Comparison of ENCODE assay signal across 30 cellular contexts in the genomic region with DNA sequence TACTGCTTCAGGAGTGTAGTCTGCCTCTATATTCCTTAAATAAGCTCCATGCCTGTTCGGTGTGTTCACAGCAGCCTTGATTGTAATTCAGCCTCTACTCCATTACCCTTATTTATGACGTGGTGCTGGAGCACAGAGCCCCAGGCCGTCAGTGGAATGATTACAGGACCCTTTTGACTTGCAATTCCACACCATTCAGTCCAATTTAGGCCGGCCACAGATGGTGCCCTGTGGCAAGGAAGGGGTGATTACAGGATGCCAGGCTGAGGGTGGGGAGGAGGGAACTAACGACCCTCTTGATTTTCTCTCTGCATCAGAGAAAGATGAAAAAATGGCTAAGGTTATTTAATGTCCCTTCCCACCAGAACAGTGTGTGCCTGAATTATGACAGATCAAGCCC.
"Had no signal": no experiment of that assay in that cellular context is flagged by ENCODE, and none has a peak within 500 bp of the region (broad histone marks: within the 10 kb centered on the region; RNA-seq: fewer than 3 reads in every experiment).

No MANE protein-coding gene starts in this region.

- H3K4me1 ChIP-seq: ascending aorta, breast epithelium had no signal

- H2AFZ ChIP-seq: PC-9 had no signal

- H3K4me1 Mint-ChIP-seq: activated CD4-positive, alpha-beta T cell treated with anti-CD3 and anti-CD28 coated beads for 36 hours; activated CD4-positive, alpha-beta T cell treated with anti-CD3 and anti-CD28 coated beads, Interleukin-2, amount 10 ng/mL, durations not matched to agents 7 days and 5 days; activated naive CD4-positive, alpha-beta T cell treated with anti-CD3 and anti-CD28 coated beads, Interleukin-2, amount 50 U/mL, for 24 hours; activated naive CD8-positive, alpha-beta T cell treated with anti-CD3 and anti-CD28 coated beads, Interleukin-2, amount 10 ng/mL, durations not matched to agents 7 days and 5 days had no signal

- DNase-seq: activated CD4-positive, alpha-beta T cell treated with anti-CD3 and anti-CD28 coated beads for 36 hours; activated CD4-positive, alpha-beta T cell treated with anti-CD3 and anti-CD28 coated beads, Interleukin-2, amount 10 ng/mL, durations not matched to agents 7 days and 5 days; activated CD4-positive, alpha-beta T cell treated with anti-CD3 and anti-CD28 coated beads, Interleukin-2, amount 50 U/mL, for 48 hours; activated CD8-positive, alpha-beta T cell treated with anti-CD3 and anti-CD28 coated beads, Interleukin-2, amount 10 ng/mL, durations not matched to agents 7 days and 5 days; activated gamma-delta T cell; activated naive CD4-positive, alpha-beta T cell treated with Interleukin-2 at 50 U/mL for 16 hours; activated naive CD8-positive, alpha-beta T cell treated with anti-CD3 and anti-CD28 coated beads, Interleukin-2, amount 10 ng/mL, durations not matched to agents 7 days and 5 days; activated T-cell treated with anti-CD3 and anti-CD28 coated beads, Interleukin-2, amount 50 U/mL, for 24 hours; amygdala; Karpas-422; KBM-7; NCI-H1105; NCI-H1436 treated with DMSO at 0.1 percent for 48 hours; NCI-H1694 treated with DMSO at 0.1 percent for 48 hours; NCI-H2029 treated with DMSO at 0.1 percent for 48 hours; NCI-H2107; NCI-H226; NCI-H524 treated with DMSO at 0.1 percent for 48 hours; NCI-H748 treated with DMSO at 0.1 percent for 48 hours; NK-92 treated with Interleukin-12 subunit alpha and Interleukin-12 subunit beta, amount 100 ng/mL, for 24 hours; PC-9; Right ventricle myocardium superior had no signal

- H3K4me2 ChIP-seq: PC-9 had no signal

- H3K27ac ChIP-seq: ascending aorta, breast epithelium, PC-9 had no signal

- H3K9me3 ChIP-seq: ascending aorta, breast epithelium had no signal

- ATAC-seq: activated CD4-positive, alpha-beta T cell treated with anti-CD3 and anti-CD28 coated beads for 36 hours; activated CD4-positive, CD25-positive, alpha-beta regulatory T cell treated with anti-CD3 and anti-CD28 coated beads, Interleukin-2, amount 50 U/mL, for 24 hours; activated CD8-positive, alpha-beta T cell treated with anti-CD3 and anti-CD28 coated beads, Interleukin-2, amount 10 ng/mL, durations not matched to agents 7 days and 5 days; WTC11 had no signal

- H3K36me3 Mint-ChIP-seq: activated naive CD4-positive, alpha-beta T cell treated with anti-CD3 and anti-CD28 coated beads, Interleukin-2, amount 50 U/mL, for 24 hours; activated naive CD8-positive, alpha-beta T cell treated with anti-CD3 and anti-CD28 coated beads, Interleukin-2, amount 10 ng/mL, durations not matched to agents 7 days and 5 days; WTC11 had no signal

- H3K4me3 Mint-ChIP-seq: activated CD4-positive, alpha-beta T cell treated with anti-CD3 and anti-CD28 coated beads for 36 hours; activated CD4-positive, alpha-beta T cell treated with anti-CD3 and anti-CD28 coated beads, Interleukin-2, amount 10 ng/mL, durations not matched to agents 7 days and 5 days; activated CD8-positive, alpha-beta T cell treated with anti-CD3 and anti-CD28 coated beads, Interleukin-2, amount 10 ng/mL, durations not matched to agents 7 days and 5 days; activated naive CD4-positive, alpha-beta T cell treated with anti-CD3 and anti-CD28 coated beads, Interleukin-2, amount 50 U/mL, for 24 hours; activated naive CD8-positive, alpha-beta T cell treated with anti-CD3 and anti-CD28 coated beads, Interleukin-2, amount 10 ng/mL, durations not matched to agents 7 days and 5 days; activated T-cell treated with anti-CD3 and anti-CD28 coated beads, Interleukin-2, amount 50 U/mL, for 24 hours; T-helper 1 cell treated with Interleukin-12 subunit alpha and Interleukin-12 subunit beta and Interleukin-4 antibody, amounts not matched to agents 30 μg/mL and 1 μg/mL, for 36 hours; T-helper 2 cell treated with Interferon-gamma antibody and Interleukin-4, amounts not matched to agents 5 μg/mL and 100 μg/mL, for 36 hours; WTC11 had no signal

- H3K27ac Mint-ChIP-seq: activated CD4-positive, alpha-beta T cell treated with anti-CD3 and anti-CD28 coated beads for 36 hours; activated CD4-positive, alpha-beta T cell treated with anti-CD3 and anti-CD28 coated beads, Interleukin-2, amount 10 ng/mL, durations not matched to agents 7 days and 5 days; activated CD8-positive, alpha-beta T cell treated with anti-CD3 and anti-CD28 coated beads, Interleukin-2, amount 10 ng/mL, durations not matched to agents 7 days and 5 days; activated naive CD4-positive, alpha-beta T cell treated with anti-CD3 and anti-CD28 coated beads, Interleukin-2, amount 50 U/mL, for 24 hours; activated naive CD8-positive, alpha-beta T cell treated with anti-CD3 and anti-CD28 coated beads, Interleukin-2, amount 10 ng/mL, durations not matched to agents 7 days and 5 days; activated T-cell treated with anti-CD3 and anti-CD28 coated beads, Interleukin-2, amount 50 U/mL, for 24 hours; activated T-helper 2 cell treated with anti-CD3 and anti-CD28 coated beads, Interferon-gamma antibody, Interleukin-2, Interleukin-4, amounts not matched to agents 10 μg/mL and 5 μg/mL and 100 μg/mL, durations not matched to agents 14 hours and 24 hours and 36 hours; T-helper 1 cell treated with Interleukin-12 subunit alpha and Interleukin-12 subunit beta and Interleukin-4 antibody, amounts not matched to agents 30 μg/mL and 1 μg/mL, for 36 hours; T-helper 2 cell treated with Interferon-gamma antibody and Interleukin-4, amounts not matched to agents 5 μg/mL and 100 μg/mL, for 36 hours; WTC11 had no signal

- H3K9me3 Mint-ChIP-seq: activated CD4-positive, alpha-beta T cell treated with anti-CD3 and anti-CD28 coated beads, Interleukin-2, amount 10 ng/mL, durations not matched to agents 7 days and 5 days; activated naive CD4-positive, alpha-beta T cell treated with anti-CD3 and anti-CD28 coated beads, Interleukin-2, amount 50 U/mL, for 24 hours; activated naive CD8-positive, alpha-beta T cell treated with anti-CD3 and anti-CD28 coated beads, Interleukin-2, amount 10 ng/mL, durations not matched to agents 7 days and 5 days; activated T-cell treated with anti-CD3 and anti-CD28 coated beads, Interleukin-2, amount 50 U/mL, for 24 hours; activated T-helper 2 cell treated with anti-CD3 and anti-CD28 coated beads, Interferon-gamma antibody, Interleukin-2, Interleukin-4, amounts not matched to agents 10 μg/mL and 5 μg/mL and 100 μg/mL, durations not matched to agents 14 hours and 24 hours and 36 hours; T-helper 1 cell treated with Interleukin-12 subunit alpha and Interleukin-12 subunit beta and Interleukin-4 antibody, amounts not matched to agents 30 μg/mL and 1 μg/mL, for 36 hours; T-helper 2 cell treated with Interferon-gamma antibody and Interleukin-4, amounts not matched to agents 5 μg/mL and 100 μg/mL, for 36 hours; WTC11 had no signal

- H3K27me3 Mint-ChIP-seq: activated CD4-positive, alpha-beta T cell treated with anti-CD3 and anti-CD28 coated beads for 36 hours; activated CD4-positive, alpha-beta T cell treated with anti-CD3 and anti-CD28 coated beads, Interleukin-2, amount 10 ng/mL, durations not matched to agents 7 days and 5 days; activated naive CD4-positive, alpha-beta T cell treated with anti-CD3 and anti-CD28 coated beads, Interleukin-2, amount 50 U/mL, for 24 hours; activated naive CD8-positive, alpha-beta T cell treated with anti-CD3 and anti-CD28 coated beads, Interleukin-2, amount 10 ng/mL, durations not matched to agents 7 days and 5 days; activated T-cell treated with anti-CD3 and anti-CD28 coated beads, Interleukin-2, amount 50 U/mL, for 24 hours had no signal

- H3K36me3 ChIP-seq: ascending aorta, breast epithelium had no signal

- H3K27me3 ChIP-seq: ascending aorta, breast epithelium had no signal

- H3K4me3 ChIP-seq: ascending aorta, breast epithelium, PC-9 had no signal
